ENCODE assay signal across 20 cellular contexts in genomic region chr19:17070912-17071311, GRCh38.
"Had no signal": no experiment of that assay in that cellular context is flagged by ENCODE, and none has a peak within 500 bp of the region (broad histone marks: within the 10 kb centered on the region; RNA-seq: fewer than 3 reads in every experiment).

No MANE protein-coding gene starts in this region.

- H3K36me3 ChIP-seq: colonic mucosa, thoracic aorta had no signal

- H3K36me3 Mint-ChIP-seq: naive B cell had no signal

- H3K27me3 Mint-ChIP-seq: naive B cell had no signal

- H3K4me1 ChIP-seq: colonic mucosa had no signal

- H3K27ac ChIP-seq: colonic mucosa, left lung, psoas muscle, spleen, stomach, thoracic aorta, transverse colon had no signal

- H3K9me3 Mint-ChIP-seq: nephron had no signal

- DNase-seq: colonic mucosa; dermis blood vessel endothelial cell; effector CD4-positive, alpha-beta T cell; islet precursor cell; mesendoderm; naive B cell; psoas muscle; retina; right lobe of liver; spleen; stimulated activated CD4-positive, alpha-beta T cell treated with anti-CD3 and anti-CD28 coated beads, Interleukin-15, amount 100 ng/mL, for 24 hours; stimulated activated CD4-positive, alpha-beta T cell treated with anti-CD3 and anti-CD28 coated beads, Interleukin-1b, Interleukin-23, amount 100 ng/mL, for 48 hours; stimulated activated CD4-positive, alpha-beta T cell treated with anti-CD3 and anti-CD28 coated beads, Interleukin-4, amount 100 ng/mL, for 24 hours; stimulated activated naive CD4-positive, alpha-beta T cell; stomach; substantia nigra; transverse colon had no signal

- H3K4me3 ChIP-seq: colonic mucosa, left lung, psoas muscle, right lobe of liver, spleen, stomach, thoracic aorta, transverse colon had no signal

- H3K4me3 Mint-ChIP-seq: nephron had no signal

- H3K9me3 ChIP-seq: colonic mucosa, left lung, psoas muscle, right lobe of liver, spleen, stomach, thoracic aorta, transverse colon had no signal

- ATAC-seq: left lung, psoas muscle had no signal

- H3K27me3 ChIP-seq: colonic mucosa, left lung, right lobe of liver, spleen, stomach, transverse colon had no signal
